In the genomic region with DNA sequence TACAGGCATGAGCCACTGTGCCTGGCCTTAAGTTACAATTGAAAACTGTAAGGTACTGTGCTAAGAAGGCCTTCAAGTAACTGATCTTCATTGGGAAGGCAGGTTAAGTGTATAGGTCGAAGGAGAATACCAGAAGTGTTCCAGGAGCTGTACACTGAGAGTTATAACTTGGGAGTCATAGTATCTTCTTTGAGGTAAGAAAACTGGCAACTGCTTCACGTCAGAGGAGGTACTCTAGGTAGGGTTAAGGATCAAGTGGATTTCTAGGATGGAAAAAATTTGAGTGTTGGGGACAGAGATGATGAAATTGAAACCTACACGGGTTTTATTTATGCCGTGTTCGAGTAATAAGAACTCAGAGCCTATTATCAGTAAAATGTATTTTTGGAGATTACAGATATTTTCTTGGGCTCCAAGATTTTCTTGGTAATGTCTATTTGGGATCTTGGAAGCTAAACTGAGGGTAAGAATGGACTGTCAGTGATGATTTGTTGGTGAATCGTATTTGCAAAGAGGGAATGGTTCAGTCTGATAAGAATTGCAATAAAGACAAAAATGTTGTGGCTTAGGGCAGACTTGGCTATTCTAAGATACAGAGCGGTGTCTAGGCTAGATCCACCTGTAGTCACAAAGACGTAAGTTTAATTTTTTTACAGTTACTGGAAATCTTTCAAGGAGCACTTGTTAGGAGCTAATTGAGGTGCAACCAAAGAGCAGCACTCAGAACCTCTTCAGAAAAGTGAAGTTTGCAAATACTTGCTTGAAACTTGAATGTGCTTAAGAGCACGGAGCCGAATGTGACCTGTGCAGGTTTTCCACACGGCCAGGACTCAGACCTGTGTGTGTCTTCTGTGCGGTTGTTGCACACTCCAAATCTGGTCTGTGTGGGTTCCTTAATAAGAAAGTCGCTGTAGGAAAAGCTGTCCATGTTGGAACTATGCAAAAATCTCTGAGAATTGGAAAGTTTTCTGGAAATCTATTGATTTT, we compare ENCODE assay signal across 1 cellular context.
TF ChIP-seq lines count a peak whose summit lies in the region.

No MANE protein-coding gene starts in this region.

TF ChIP-seq in K562, 482 proteins besides CTCF, POLR2A, EP300 and RAD21 (continued from another document):
- TF ChIP-seq, protein P1, sequence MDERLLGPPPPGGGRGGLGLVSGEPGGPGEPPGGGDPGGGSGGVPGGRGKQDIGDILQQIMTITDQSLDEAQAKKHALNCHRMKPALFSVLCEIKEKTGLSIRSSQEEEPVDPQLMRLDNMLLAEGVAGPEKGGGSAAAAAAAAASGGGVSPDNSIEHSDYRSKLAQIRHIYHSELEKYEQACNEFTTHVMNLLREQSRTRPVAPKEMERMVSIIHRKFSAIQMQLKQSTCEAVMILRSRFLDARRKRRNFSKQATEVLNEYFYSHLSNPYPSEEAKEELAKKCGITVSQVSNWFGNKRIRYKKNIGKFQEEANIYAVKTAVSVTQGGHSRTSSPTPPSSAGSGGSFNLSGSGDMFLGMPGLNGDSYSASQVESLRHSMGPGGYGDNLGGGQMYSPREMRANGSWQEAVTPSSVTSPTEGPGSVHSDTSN (CRISPR knock-in tag; IDR thresholded peaks at IDR 0.05; ENCODE audit: low read depth), result no peak
- TF ChIP-seq, protein P1 (tag; conservative IDR thresholded peaks at IDR 0.05; ENCODE audit: low read depth), result peak; percentile 63; the same call in 1 of the 2 replicates
- TF ChIP-seq TAL1 (IDR thresholded peaks at IDR 0.05) (peak; percentile 54), CBFA2T3 (IDR thresholded peaks at IDR 0.05) (peak; percentile 53; the same call in 1 of the 2 replicates), TCF3 (CRISPR knock-in tag; IDR thresholded peaks at IDR 0.05) (peak; percentile 71), FOXA3 (CRISPR knock-in tag; conservative IDR thresholded peaks at IDR 0.05 in 1 of 2, IDR thresholded peaks at IDR 0.05 in 1 of 2) (peak in 1 of 2 experiments; percentile 46; a peak in 1 of 4 replicates), MAFK (IDR thresholded peaks at IDR 0.05; ENCODE audit: low read length) (no peak), RCOR1 (IDR thresholded peaks at IDR 0.05; ENCODE audit: borderline replicate concordance in 1 of 2, low read depth in 2 of 2, low read length in 2 of 2) (peak in 1 of 2 experiments; percentile 28; a peak in 1 of 4 replicates)
- TF ChIP-seq, protein P2, sequence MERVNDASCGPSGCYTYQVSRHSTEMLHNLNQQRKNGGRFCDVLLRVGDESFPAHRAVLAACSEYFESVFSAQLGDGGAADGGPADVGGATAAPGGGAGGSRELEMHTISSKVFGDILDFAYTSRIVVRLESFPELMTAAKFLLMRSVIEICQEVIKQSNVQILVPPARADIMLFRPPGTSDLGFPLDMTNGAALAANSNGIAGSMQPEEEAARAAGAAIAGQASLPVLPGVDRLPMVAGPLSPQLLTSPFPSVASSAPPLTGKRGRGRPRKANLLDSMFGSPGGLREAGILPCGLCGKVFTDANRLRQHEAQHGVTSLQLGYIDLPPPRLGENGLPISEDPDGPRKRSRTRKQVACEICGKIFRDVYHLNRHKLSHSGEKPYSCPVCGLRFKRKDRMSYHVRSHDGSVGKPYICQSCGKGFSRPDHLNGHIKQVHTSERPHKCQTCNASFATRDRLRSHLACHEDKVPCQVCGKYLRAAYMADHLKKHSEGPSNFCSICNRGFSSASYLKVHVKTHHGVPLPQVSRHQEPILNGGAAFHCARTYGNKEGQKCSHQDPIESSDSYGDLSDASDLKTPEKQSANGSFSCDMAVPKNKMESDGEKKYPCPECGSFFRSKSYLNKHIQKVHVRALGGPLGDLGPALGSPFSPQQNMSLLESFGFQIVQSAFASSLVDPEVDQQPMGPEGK (CRISPR knock-in tag; IDR thresholded peaks at IDR 0.05; ENCODE audit: borderline replicate concordance), result no peak
- TF ChIP-seq, protein P3, sequence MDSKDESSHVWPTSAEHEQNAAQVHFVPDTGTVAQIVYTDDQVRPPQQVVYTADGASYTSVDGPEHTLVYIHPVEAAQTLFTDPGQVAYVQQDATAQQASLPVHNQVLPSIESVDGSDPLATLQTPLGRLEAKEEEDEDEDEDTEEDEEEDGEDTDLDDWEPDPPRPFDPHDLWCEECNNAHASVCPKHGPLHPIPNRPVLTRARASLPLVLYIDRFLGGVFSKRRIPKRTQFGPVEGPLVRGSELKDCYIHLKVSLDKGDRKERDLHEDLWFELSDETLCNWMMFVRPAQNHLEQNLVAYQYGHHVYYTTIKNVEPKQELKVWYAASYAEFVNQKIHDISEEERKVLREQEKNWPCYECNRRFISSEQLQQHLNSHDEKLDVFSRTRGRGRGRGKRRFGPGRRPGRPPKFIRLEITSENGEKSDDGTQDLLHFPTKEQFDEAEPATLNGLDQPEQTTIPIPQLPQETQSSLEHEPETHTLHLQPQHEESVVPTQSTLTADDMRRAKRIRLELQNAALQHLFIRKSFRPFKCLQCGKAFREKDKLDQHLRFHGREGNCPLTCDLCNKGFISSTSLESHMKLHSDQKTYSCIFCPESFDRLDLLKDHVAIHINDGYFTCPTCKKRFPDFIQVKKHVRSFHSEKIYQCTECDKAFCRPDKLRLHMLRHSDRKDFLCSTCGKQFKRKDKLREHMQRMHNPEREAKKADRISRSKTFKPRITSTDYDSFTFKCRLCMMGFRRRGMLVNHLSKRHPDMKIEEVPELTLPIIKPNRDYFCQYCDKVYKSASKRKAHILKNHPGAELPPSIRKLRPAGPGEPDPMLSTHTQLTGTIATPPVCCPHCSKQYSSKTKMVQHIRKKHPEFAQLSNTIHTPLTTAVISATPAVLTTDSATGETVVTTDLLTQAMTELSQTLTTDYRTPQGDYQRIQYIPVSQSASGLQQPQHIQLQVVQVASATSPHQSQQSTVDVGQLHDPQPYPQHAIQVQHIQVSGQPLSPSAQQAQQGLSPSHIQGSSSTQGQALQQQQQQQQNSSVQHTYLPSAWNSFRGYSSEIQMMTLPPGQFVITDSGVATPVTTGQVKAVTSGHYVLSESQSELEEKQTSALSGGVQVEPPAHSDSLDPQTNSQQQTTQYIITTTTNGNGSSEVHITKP (IDR thresholded peaks at IDR 0.05; ENCODE audit: partially characterized antibody), result peak; percentile 11
- TF ChIP-seq, protein P4, sequence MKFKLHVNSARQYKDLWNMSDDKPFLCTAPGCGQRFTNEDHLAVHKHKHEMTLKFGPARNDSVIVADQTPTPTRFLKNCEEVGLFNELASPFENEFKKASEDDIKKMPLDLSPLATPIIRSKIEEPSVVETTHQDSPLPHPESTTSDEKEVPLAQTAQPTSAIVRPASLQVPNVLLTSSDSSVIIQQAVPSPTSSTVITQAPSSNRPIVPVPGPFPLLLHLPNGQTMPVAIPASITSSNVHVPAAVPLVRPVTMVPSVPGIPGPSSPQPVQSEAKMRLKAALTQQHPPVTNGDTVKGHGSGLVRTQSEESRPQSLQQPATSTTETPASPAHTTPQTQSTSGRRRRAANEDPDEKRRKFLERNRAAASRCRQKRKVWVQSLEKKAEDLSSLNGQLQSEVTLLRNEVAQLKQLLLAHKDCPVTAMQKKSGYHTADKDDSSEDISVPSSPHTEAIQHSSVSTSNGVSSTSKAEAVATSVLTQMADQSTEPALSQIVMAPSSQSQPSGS (CRISPR knock-in tag; IDR thresholded peaks at IDR 0.05), result no peak
TF ChIP-seq in K562: peak in this region for 14.
